ENCODE assay signal across 9 cellular contexts in the genomic region with DNA sequence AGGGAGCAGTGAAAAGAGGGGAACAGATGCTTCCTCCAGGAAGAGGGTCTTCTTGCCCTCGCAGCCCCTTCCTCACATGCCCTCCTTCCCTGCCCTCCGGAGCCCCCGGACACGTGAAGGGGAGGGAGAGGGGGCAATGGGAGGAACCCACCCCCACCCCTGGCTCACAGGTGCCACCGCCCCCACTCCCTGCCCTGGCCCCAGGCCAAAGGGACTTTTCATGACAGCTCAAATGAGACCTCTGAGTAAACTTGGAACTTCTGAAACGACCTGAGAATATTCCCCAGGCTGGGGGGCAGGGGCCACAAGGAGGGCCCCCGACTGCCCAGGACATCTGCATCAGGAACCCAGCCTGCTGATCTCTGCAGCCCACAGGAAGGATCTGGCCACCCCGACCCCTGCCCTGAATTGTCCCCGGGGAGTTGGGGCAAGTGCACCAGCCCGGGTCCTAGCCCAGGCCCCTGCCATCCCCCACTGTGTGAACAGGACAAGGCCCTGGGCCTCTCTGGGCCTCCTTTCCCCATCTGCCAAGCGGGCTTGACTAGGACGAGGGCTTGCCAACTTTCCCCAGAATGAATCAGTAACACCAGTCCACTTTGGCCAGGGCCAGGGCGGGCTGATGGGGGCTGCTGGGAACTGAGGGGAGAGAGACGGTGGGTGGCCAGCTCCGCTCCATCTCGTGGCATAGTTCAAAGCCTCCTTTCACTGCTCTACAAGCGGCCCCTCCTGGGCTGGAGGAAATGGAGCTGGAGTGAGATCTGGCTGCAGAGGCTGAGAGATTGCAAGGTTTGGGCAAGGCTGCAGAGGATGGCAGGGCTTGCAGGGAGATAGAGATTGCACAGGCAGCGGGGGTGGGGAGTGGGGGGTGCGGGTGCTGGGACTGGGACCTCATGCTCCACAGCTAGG. TPM values are rescaled to one million over a fixed set of nuclear protein-coding genes. Genes with fewer than 3 reads are reported as not detected.
A peak's percentile ranks its signal among the peaks of the same experiment; 100 is the strongest.
DNase-seq lines count a peak whose midpoint lies in the region; ATAC-seq and TF ChIP-seq lines count a peak whose summit lies in the region.
"Had no signal": no experiment of that assay in that cellular context is flagged by ENCODE, and none has a peak within 500 bp of the region (broad histone marks: within the 10 kb centered on the region; RNA-seq: fewer than 3 reads in every experiment).

No MANE protein-coding gene starts in this region.

- peak; percentile 57 for DNase-seq in right atrium auricular region (ENCODE audit: low spot score)
- DNase-seq in left ventricle myocardium superior, result no peak
- peak; percentile 85 for DNase-seq in activated T-cell treated with anti-CD3 and anti-CD28 coated beads, Interleukin-2, amount 50 U/mL, for 24 hours
- DNase-seq in natural killer cell, result no peak
- DNase-seq in NCI-H1092 treated with DMSO at 0.1 percent for 48 hours (lab: John Stamatoyannopoulos, UW), result no peak
- no peak for DNase-seq in epidermal melanocyte (ENCODE audit: insufficient read length, low spot score)
- DNase-seq in hypothalamus (lab: John Stamatoyannopoulos, UW), result no peak
- no peak for DNase-seq in NCI-H2107 treated with DMSO at 0.1 percent for 48 hours (lab: John Stamatoyannopoulos, UW; ENCODE audit: unreplicated experiment)

- H3K36me3 ChIP-seq in right atrium auricular region, result no peaks in the 10 kb centered on the region
- H3K36me3 ChIP-seq: pancreas had no signal

- H3K9me3 Mint-ChIP-seq in activated T-cell treated with anti-CD3 and anti-CD28 coated beads, Interleukin-2, amount 50 U/mL, for 24 hours, result no peaks in the 10 kb centered on the region
- no peaks in the 10 kb centered on the region for H3K9me3 Mint-ChIP-seq in natural killer cell

- H3K4me1 Mint-ChIP-seq in activated T-cell treated with anti-CD3 and anti-CD28 coated beads, Interleukin-2, amount 50 U/mL, for 24 hours (ENCODE audit: low read depth), result peaks cover 67% of the 10 kb centered on the region
- H3K4me1 Mint-ChIP-seq in natural killer cell, result peaks cover 81 to 83% of the 10 kb centered on the region in 2 donors

- intact Hi-C loops in left ventricle myocardium superior (cut with micrococcal nuclease) (no loop called here), natural killer cell (cut with micrococcal nuclease) (no loop called here)

- H3K27ac ChIP-seq in right atrium auricular region, result no peak overlapping the region
- H3K27ac ChIP-seq: pancreas had no signal

- H3K27me3 ChIP-seq in right atrium auricular region, result no peaks in the 10 kb centered on the region

- H3K4me3 ChIP-seq in right atrium auricular region, result no peak overlapping the region
- H3K4me3 ChIP-seq: pancreas had no signal

- peaks cover 0 to 21% of the 10 kb centered on the region in 2 donors for H3K4me1 ChIP-seq in right atrium auricular region
- H3K4me1 ChIP-seq: pancreas had no signal

- peak overlapping the region; percentile 99 for H3K27ac Mint-ChIP-seq in activated T-cell treated with anti-CD3 and anti-CD28 coated beads, Interleukin-2, amount 50 U/mL, for 24 hours
- H3K27ac Mint-ChIP-seq in natural killer cell, result peak overlapping the region; percentile 75 to 91

- no peak for TF ChIP-seq CTCF in right atrium auricular region (IDR thresholded peaks at IDR 0.05)
- no peak for TF ChIP-seq CTCF in natural killer cell (IDR thresholded peaks at IDR 0.05)

- peak overlapping the region; percentile 99 for H3K4me3 Mint-ChIP-seq in activated T-cell treated with anti-CD3 and anti-CD28 coated beads, Interleukin-2, amount 50 U/mL, for 24 hours
- peak overlapping the region; percentile 67 for H3K4me3 Mint-ChIP-seq in natural killer cell

- H3K27me3 Mint-ChIP-seq in activated T-cell treated with anti-CD3 and anti-CD28 coated beads, Interleukin-2, amount 50 U/mL, for 24 hours, result no peaks in the 10 kb centered on the region
- no peaks in the 10 kb centered on the region for H3K27me3 Mint-ChIP-seq in natural killer cell (ENCODE audit: low read depth in 2 of 2)

- H3K9me3 ChIP-seq in right atrium auricular region, result peaks cover 0 to 1% of the 10 kb centered on the region in 2 donors
- H3K9me3 ChIP-seq: pancreas had no signal

- ATAC-seq in left ventricle myocardium superior, result no peak
- ATAC-seq in natural killer cell, result no peak
- ATAC-seq: pancreas had no signal

- peaks cover 83% of the 10 kb centered on the region for H3K36me3 Mint-ChIP-seq in activated T-cell treated with anti-CD3 and anti-CD28 coated beads, Interleukin-2, amount 50 U/mL, for 24 hours (ENCODE audit: low read depth)
- H3K36me3 Mint-ChIP-seq in natural killer cell, result no peaks in the 10 kb centered on the region

RNA-seq across cellular contexts. Expression of gene IL21R, which starts 3.8 kb away (rescaled TPM):
- total RNA-seq in right atrium auricular region (1 to 10 TPM in 1 of 2 donors, under 1 TPM in 1; 0.07 to 1.3 TPM), left ventricle myocardium superior (0.07 TPM), natural killer cell (10 to 100 TPM; 24.3 to 45.7 (median 26.5) TPM)

Comparison
In these comparisons a context has a peak if more than half of its experiments do, and no peak if none do; other contexts are left out.
1. DNase-seq: peak in right atrium auricular region (single experiment) and activated T-cell treated with anti-CD3 and anti-CD28 coated beads, Interleukin-2, amount 50 U/mL, for 24 hours (single experiment); none in left ventricle myocardium superior (single experiment), natural killer cell (single experiment), NCI-H1092 treated with DMSO at 0.1 percent for 48 hours (single experiment), epidermal melanocyte (single experiment), hypothalamus (0 of 51) and NCI-H2107 treated with DMSO at 0.1 percent for 48 hours (single experiment).
2. RNA of gene IL21R, which starts 3.8 kb away (total RNA-seq): 24.3 to 45.7 TPM in natural killer cell; 0.07 to 1.3 TPM in right atrium auricular region and 0.07 TPM in left ventricle myocardium superior (single experiment); every median in the first group is over 10 times any median in the second.